Comparison of ENCODE assay signal across 24 cellular contexts in genomic region chr10:78803710-78804109, GRCh38.
DNase-seq lines count a peak whose midpoint lies in the region; TF ChIP-seq lines count a peak whose summit lies in the region.
"Had no signal": no experiment of that assay in that cellular context is flagged by ENCODE, and none has a peak within 500 bp of the region (broad histone marks: within the 10 kb centered on the region; RNA-seq: fewer than 3 reads in every experiment).

No MANE protein-coding gene starts in this region.

- no peak overlapping the region for H2BK12ac ChIP-seq in H9 (ENCODE audit: insufficient read length, low read depth, low read length)

- H3T11ph ChIP-seq in H9 (ENCODE audit: low read length) = no peak overlapping the region

- H3K27ac Mint-ChIP-seq in T-helper 1 cell treated with Interleukin-12 subunit alpha and Interleukin-12 subunit beta and Interleukin-4 antibody, amounts not matched to agents 30 μg/mL and 1 μg/mL, for 36 hours = peak overlapping the region; percentile 34
- peak overlapping the region; percentile 52 for H3K27ac Mint-ChIP-seq in type B pancreatic cell
- H3K27ac Mint-ChIP-seq in H9 = no peak overlapping the region; a peak in 1 of 7 replicates
- H3K27ac Mint-ChIP-seq: activated CD4-positive, alpha-beta T cell treated with anti-CD3 and anti-CD28 coated beads, Interleukin-2, amount 10 ng/mL, durations not matched to agents 7 days and 5 days; activated CD8-positive, alpha-beta memory T cell treated with anti-CD3 and anti-CD28 coated beads, Interleukin-2, amount 10 ng/mL, durations not matched to agents 7 days and 5 days; activated naive CD4-positive, alpha-beta T cell treated with anti-CD3 and anti-CD28 coated beads, Interleukin-2, amount 10 ng/mL, durations not matched to agents 7 days and 5 days; activated T-cell treated with anti-CD3 and anti-CD28 coated beads, Interleukin-2, amount 50 U/mL, for 72 hours; CD4-positive, CD25-positive, alpha-beta regulatory T cell had no signal

- no peak overlapping the region for H4K8ac ChIP-seq in H9 (replicated peaks; ENCODE audit: insufficient read length, low read depth, low read length)

- H4K20me1 ChIP-seq in hepatocyte (ENCODE audit: insufficient read depth, poor library complexity, severe bottlenecking) = no peaks in the 10 kb centered on the region
- H4K20me1 ChIP-seq in H9 (ENCODE audit: control insufficient read depth, insufficient read depth, insufficient read length) = no peaks in the 10 kb centered on the region

- peak overlapping the region; percentile 84 for H3K27ac ChIP-seq in hepatocyte
- H3K27ac ChIP-seq in rectal smooth muscle tissue (ENCODE audit: low read depth, low read length) = peak overlapping the region; percentile 87
- no peak overlapping the region for H3K27ac ChIP-seq in H9 (ENCODE audit: insufficient read length, low read depth, low read length)
- H3K27ac ChIP-seq: 22Rv1, KMS-11, right lobe of liver, SK-N-MC had no signal

- no peak overlapping the region for H2AFZ ChIP-seq in hepatocyte
- no peak overlapping the region for H2AFZ ChIP-seq in H9 (ENCODE audit: low read length)

- H3K36me3 ChIP-seq in hepatocyte (replicated peaks; ENCODE audit: insufficient read depth, low read depth) (no peaks in the 10 kb centered on the region), rectal smooth muscle tissue (ENCODE audit: control insufficient read depth, insufficient read depth, low read length) (no peaks in the 10 kb centered on the region)
- H3K36me3 ChIP-seq: ovary, right lobe of liver had no signal

- H2AK5ac ChIP-seq in H9 (ENCODE audit: insufficient read length, low read length) = no peak overlapping the region

- no peak overlapping the region for H3K23ac ChIP-seq in H9 (ENCODE audit: insufficient read length, low read depth, low read length)

- no peaks in the 10 kb centered on the region for H3K79me2 ChIP-seq in hepatocyte
- H3K79me2 ChIP-seq in H9 (ENCODE audit: insufficient read depth, low read length) = no peaks in the 10 kb centered on the region

- H2BK120ac ChIP-seq in H9 (ENCODE audit: low read depth, low read length, poor library complexity, severe bottlenecking) = no peak overlapping the region

- H2BK20ac ChIP-seq in H9 (ENCODE audit: low read depth, low read length, poor library complexity, severe bottlenecking) = no peak overlapping the region

- no peak overlapping the region for H2BK15ac ChIP-seq in H9 (ENCODE audit: low read depth, low read length)

- no peak overlapping the region; the same call in 1 of the 2 replicates for H3K14ac ChIP-seq in H9 (ENCODE audit: insufficient read depth, low read length)

- WGBS in hepatocyte (ENCODE audit: low lambda C conversion rate, missing lambda C conversion rate) = 84% methylated on average over 8 of the region's 8 CpGs
- no CpG with 5 or more reads among the region's 8 CpGs for WGBS in H9 (ENCODE audit: extremely low coverage, insufficient read length, low lambda C conversion rate)

- no peaks in the 10 kb centered on the region for H3K23me2 ChIP-seq in H9 (ENCODE audit: insufficient read length, low read depth, low read length, poor library complexity, severe bottlenecking)

- no peaks in the 10 kb centered on the region for H3K4me1 Mint-ChIP-seq in T-helper 1 cell treated with Interleukin-12 subunit alpha and Interleukin-12 subunit beta and Interleukin-4 antibody, amounts not matched to agents 30 μg/mL and 1 μg/mL, for 36 hours (ENCODE audit: low read depth)
- H3K4me1 Mint-ChIP-seq in type B pancreatic cell (ENCODE audit: unreplicated experiment) (peaks cover 60% of the 10 kb centered on the region), H9 (peaks cover 5 to 16% of the 10 kb centered on the region in 2 experiments)
- H3K4me1 Mint-ChIP-seq: activated CD4-positive, alpha-beta T cell treated with anti-CD3 and anti-CD28 coated beads, Interleukin-2, amount 10 ng/mL, durations not matched to agents 7 days and 5 days; activated CD8-positive, alpha-beta memory T cell treated with anti-CD3 and anti-CD28 coated beads, Interleukin-2, amount 10 ng/mL, durations not matched to agents 7 days and 5 days; activated naive CD4-positive, alpha-beta T cell treated with anti-CD3 and anti-CD28 coated beads, Interleukin-2, amount 10 ng/mL, durations not matched to agents 7 days and 5 days; CD4-positive, CD25-positive, alpha-beta regulatory T cell; stimulated activated naive CD8-positive, alpha-beta T cell treated with anti-CD3 and anti-CD28 coated beads, Interleukin-15, amount 100 ng/mL, for 72 hours had no signal

- H3K9me3 ChIP-seq in hepatocyte (ENCODE audit: low read depth) (no peaks in the 10 kb centered on the region), H9 (ENCODE audit: control insufficient read depth, low read depth, low read length) (no peaks in the 10 kb centered on the region)
- H3K9me3 ChIP-seq: ovary, right lobe of liver had no signal

- H3K18ac ChIP-seq in H9 (ENCODE audit: insufficient read length, low read depth, low read length) = no peak overlapping the region

- H3K27me3 Mint-ChIP-seq in T-helper 1 cell treated with Interleukin-12 subunit alpha and Interleukin-12 subunit beta and Interleukin-4 antibody, amounts not matched to agents 30 μg/mL and 1 μg/mL, for 36 hours (ENCODE audit: low read depth) = peaks cover 6% of the 10 kb centered on the region
- peaks cover 15% of the 10 kb centered on the region for H3K27me3 Mint-ChIP-seq in type B pancreatic cell
- peaks cover 55% of the 10 kb centered on the region for H3K27me3 Mint-ChIP-seq in H9 (ENCODE audit: low read depth)

- no peaks in the 10 kb centered on the region for H3K9me2 ChIP-seq in hepatocyte (replicated peaks; ENCODE audit: insufficient read depth)

- no peak overlapping the region for H2BK5ac ChIP-seq in H9 (ENCODE audit: insufficient read length, low read length)

- no peaks in the 10 kb centered on the region for H3K9me3 Mint-ChIP-seq in T-helper 1 cell treated with Interleukin-12 subunit alpha and Interleukin-12 subunit beta and Interleukin-4 antibody, amounts not matched to agents 30 μg/mL and 1 μg/mL, for 36 hours
- no peaks in the 10 kb centered on the region for H3K9me3 Mint-ChIP-seq in type B pancreatic cell
- no peaks in the 10 kb centered on the region for H3K9me3 Mint-ChIP-seq in H9
- H3K9me3 Mint-ChIP-seq: activated CD4-positive, alpha-beta T cell treated with anti-CD3 and anti-CD28 coated beads, Interleukin-2, amount 10 ng/mL, durations not matched to agents 7 days and 5 days; activated naive CD4-positive, alpha-beta T cell treated with anti-CD3 and anti-CD28 coated beads, Interleukin-2, amount 10 ng/mL, durations not matched to agents 7 days and 5 days; activated T-cell treated with anti-CD3 and anti-CD28 coated beads, Interleukin-2, amount 50 U/mL, for 72 hours; CD4-positive, CD25-positive, alpha-beta regulatory T cell; naive thymus-derived CD8-positive, alpha-beta T cell; stimulated activated naive CD8-positive, alpha-beta T cell treated with anti-CD3 and anti-CD28 coated beads, Interleukin-15, amount 100 ng/mL, for 72 hours had no signal

- H4K91ac ChIP-seq in H9 (ENCODE audit: insufficient read length, low read depth, low read length) = no peak overlapping the region

- H4K5ac ChIP-seq in H9 (ENCODE audit: insufficient read length, low read depth, low read length) = no peak overlapping the region

- no peak for TF ChIP-seq CTCF in hepatocyte (IDR thresholded peaks at IDR 0.05; ENCODE audit: poor library complexity)
- no peak for TF ChIP-seq CTCF in type B pancreatic cell (conservative IDR thresholded peaks at IDR 0.05)
- no peak for TF ChIP-seq CTCF in H9 (conservative IDR thresholded peaks at IDR 0.05)

- H3K4me1 ChIP-seq in hepatocyte (ENCODE audit: insufficient read depth) = peaks cover 65% of the 10 kb centered on the region
- H3K4me1 ChIP-seq in rectal smooth muscle tissue (ENCODE audit: control insufficient read depth, insufficient read depth, low read length) = peaks cover 44% of the 10 kb centered on the region
- H3K4me1 ChIP-seq in H9 (ENCODE audit: insufficient read depth, low read length) = no peaks in the 10 kb centered on the region
- H3K4me1 ChIP-seq: right lobe of liver had no signal

- H3K4me3 ChIP-seq in hepatocyte (no peak overlapping the region), rectal smooth muscle tissue (ENCODE audit: low read length) (no peak overlapping the region)
- H3K4me3 ChIP-seq: ovary, right lobe of liver, SK-N-MC had no signal

- H3K9ac ChIP-seq in rectal smooth muscle tissue (ENCODE audit: low read length) = no peak overlapping the region
- no peak overlapping the region for H3K9ac ChIP-seq in H9 (ENCODE audit: extremely low read depth, insufficient read length, low read length)
- H3K9ac ChIP-seq: KMS-11 had no signal

- H3K4me2 ChIP-seq in hepatocyte (no peak overlapping the region), H9 (ENCODE audit: insufficient read depth, insufficient read length, low read length) (no peak overlapping the region)
- H3K4me2 ChIP-seq: KMS-11 had no signal

- H3K56ac ChIP-seq in H9 (ENCODE audit: insufficient read length, low read depth, low read length) = no peak overlapping the region

- DNase-seq in T-helper 1 cell (no peak), hepatocyte (ENCODE audit: low spot score) (no peak), type B pancreatic cell (ENCODE audit: extremely low spot score, unreplicated experiment) (no peak), NCI-H524 treated with DMSO at 0.1 percent for 48 hours (lab: John Stamatoyannopoulos, UW) (no peak), NCI-H1417 treated with DMSO at 0.1 percent for 48 hours (lab: John Stamatoyannopoulos, UW) (no peak), H9 (no peak)
- DNase-seq: activated CD4-positive, alpha-beta T cell treated with anti-CD3 and anti-CD28 coated beads, Interleukin-2, amount 10 ng/mL, durations not matched to agents 7 days and 5 days; activated CD8-positive, alpha-beta memory T cell treated with anti-CD3 and anti-CD28 coated beads, Interleukin-2, amount 10 ng/mL, durations not matched to agents 7 days and 5 days; activated naive CD4-positive, alpha-beta T cell treated with anti-CD3 and anti-CD28 coated beads, Interleukin-2, amount 10 ng/mL, durations not matched to agents 7 days and 5 days; activated T-cell treated with anti-CD3 and anti-CD28 coated beads, Interleukin-2, amount 50 U/mL, for 72 hours; anterior cingulate cortex; CD4-positive, CD25-positive, alpha-beta regulatory T cell; central memory CD4-positive, alpha-beta T cell; naive thymus-derived CD8-positive, alpha-beta T cell; NCI-H146; NCI-H510A treated with DMSO at 0.1 percent for 48 hours; right lobe of liver; stimulated activated naive CD8-positive, alpha-beta T cell treated with anti-CD3 and anti-CD28 coated beads, Interleukin-15, amount 100 ng/mL, for 72 hours had no signal

- H3K4ac ChIP-seq in H9 (ENCODE audit: low read depth, low read length) = no peak overlapping the region

- H3K27me3 ChIP-seq in hepatocyte (no peaks in the 10 kb centered on the region), rectal smooth muscle tissue (ENCODE audit: control insufficient read depth, insufficient read depth, low read length) (no peaks in the 10 kb centered on the region), H9 (ENCODE audit: insufficient read depth, low read length) (no peaks in the 10 kb centered on the region; the same call in 1 of the 2 replicates)
- H3K27me3 ChIP-seq: ovary, right lobe of liver had no signal

- H3K79me1 ChIP-seq in H9 (ENCODE audit: insufficient read depth, low read depth, low read length, poor library complexity, severe bottlenecking) = no peaks in the 10 kb centered on the region

- H3K4me3 Mint-ChIP-seq in T-helper 1 cell treated with Interleukin-12 subunit alpha and Interleukin-12 subunit beta and Interleukin-4 antibody, amounts not matched to agents 30 μg/mL and 1 μg/mL, for 36 hours = no peak overlapping the region
- H3K4me3 Mint-ChIP-seq in type B pancreatic cell (no peak overlapping the region), H9 (no peak overlapping the region)
- H3K4me3 Mint-ChIP-seq: activated CD4-positive, alpha-beta T cell treated with anti-CD3 and anti-CD28 coated beads, Interleukin-2, amount 10 ng/mL, durations not matched to agents 7 days and 5 days; activated CD8-positive, alpha-beta memory T cell treated with anti-CD3 and anti-CD28 coated beads, Interleukin-2, amount 10 ng/mL, durations not matched to agents 7 days and 5 days; activated naive CD4-positive, alpha-beta T cell treated with anti-CD3 and anti-CD28 coated beads, Interleukin-2, amount 10 ng/mL, durations not matched to agents 7 days and 5 days; activated T-cell treated with anti-CD3 and anti-CD28 coated beads, Interleukin-2, amount 50 U/mL, for 72 hours; CD4-positive, CD25-positive, alpha-beta regulatory T cell; naive thymus-derived CD8-positive, alpha-beta T cell; stimulated activated naive CD8-positive, alpha-beta T cell treated with anti-CD3 and anti-CD28 coated beads, Interleukin-15, amount 100 ng/mL, for 72 hours had no signal

- H3K36me3 Mint-ChIP-seq in T-helper 1 cell treated with Interleukin-12 subunit alpha and Interleukin-12 subunit beta and Interleukin-4 antibody, amounts not matched to agents 30 μg/mL and 1 μg/mL, for 36 hours (ENCODE audit: low read depth) = no peaks in the 10 kb centered on the region
- no peaks in the 10 kb centered on the region for H3K36me3 Mint-ChIP-seq in type B pancreatic cell
- no peaks in the 10 kb centered on the region; a peak in 1 of 7 replicates for H3K36me3 Mint-ChIP-seq in H9 (ENCODE audit: insufficient read depth in 1 of 3, low read depth in 3 of 3)
- H3K36me3 Mint-ChIP-seq: activated CD8-positive, alpha-beta memory T cell treated with anti-CD3 and anti-CD28 coated beads, Interleukin-2, amount 10 ng/mL, durations not matched to agents 7 days and 5 days; activated naive CD4-positive, alpha-beta T cell treated with anti-CD3 and anti-CD28 coated beads, Interleukin-2, amount 10 ng/mL, durations not matched to agents 7 days and 5 days; CD4-positive, CD25-positive, alpha-beta regulatory T cell; naive thymus-derived CD8-positive, alpha-beta T cell had no signal

Comparison
In these comparisons a context has a peak if more than half of its experiments do, and no peak if none do; other contexts are left out.
1. H3K27ac Mint-ChIP-seq: peak in T-helper 1 cell treated with Interleukin-12 subunit alpha and Interleukin-12 subunit beta and Interleukin-4 antibody, amounts not matched to agents 30 μg/mL and 1 μg/mL, for 36 hours (single experiment) and type B pancreatic cell (single experiment); none in H9 (0 of 3).